Comparison of ENCODE assay signal across 8 cellular contexts in the genomic region with DNA sequence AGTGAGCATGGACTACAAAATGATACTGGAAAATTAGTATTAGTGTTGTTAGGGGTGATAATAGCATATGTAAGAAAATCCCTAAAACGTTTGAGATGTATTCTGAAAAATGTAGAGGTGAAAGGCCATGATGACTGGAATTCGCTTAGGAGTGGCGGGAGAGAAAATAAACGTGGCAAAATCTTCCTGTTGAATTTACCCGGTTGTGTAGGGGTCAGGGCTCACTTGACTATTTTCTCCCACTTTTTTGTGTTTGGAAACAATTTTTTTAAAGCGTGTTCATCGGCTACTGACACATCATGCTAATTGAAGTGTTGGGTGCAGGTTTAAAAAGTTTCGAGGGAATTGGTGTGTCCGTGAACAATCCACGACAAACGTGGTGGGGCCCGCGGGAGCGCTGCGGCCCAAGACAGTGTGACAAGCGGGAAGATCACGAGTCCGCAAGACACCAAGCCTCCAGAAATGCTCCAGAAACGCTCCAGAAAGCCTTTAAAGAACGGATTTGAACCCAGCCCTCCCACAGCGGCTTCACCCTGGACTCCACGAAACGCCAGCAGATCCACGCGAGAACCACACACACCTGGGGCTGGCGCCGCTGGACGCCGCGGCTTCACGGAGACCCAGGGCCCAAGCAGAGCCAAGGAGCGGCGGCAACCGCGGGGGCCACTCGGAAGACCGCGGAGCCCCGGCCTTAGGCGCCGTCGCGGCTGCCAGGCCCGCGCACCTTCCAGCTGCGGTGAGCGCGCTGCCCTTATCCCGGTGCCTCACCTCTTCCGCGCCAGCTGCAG. TPM values are rescaled to one million over a fixed set of nuclear protein-coding genes. Genes with fewer than 3 reads are reported as not detected.
A peak's percentile ranks its signal among the peaks of the same experiment; 100 is the strongest.
DNase-seq lines count a peak whose midpoint lies in the region; ATAC-seq and TF ChIP-seq lines count a peak whose summit lies in the region.

No MANE protein-coding gene starts in this region.

- H3K27ac ChIP-seq in prostate gland: peak overlapping the region; percentile 86 to 91

- no peak for TF ChIP-seq CTCF in prostate gland (IDR thresholded peaks at IDR 0.05)

- H3K4me3 ChIP-seq in prostate gland: peak overlapping the region; percentile 61 to 76

- TF ChIP-seq POLR2A in prostate gland (IDR thresholded peaks at IDR 0.05): no peak

- ATAC-seq in HG03460 (IDR thresholded peaks at IDR 0.05; ENCODE audit: unreplicated experiment): peak; percentile 30
- ATAC-seq in activated T-cell treated with anti-CD3 and anti-CD28 coated beads, Interleukin-2, amount 50 U/mL, for 4 hours: peak; percentile 58 to 62

- H3K36me3 ChIP-seq in prostate gland: no peaks in the 10 kb centered on the region

- no peaks in the 10 kb centered on the region for H3K9me3 ChIP-seq in prostate gland

- no peaks in the 10 kb centered on the region for H3K4me1 ChIP-seq in prostate gland (replicated peaks)

- intact Hi-C loops in activated CD4-positive, alpha-beta T cell treated with anti-CD3 and anti-CD28 coated beads, Interleukin-2, amount 10 ng/mL, durations not matched to agents 24 days and 14 days (cut with micrococcal nuclease): loop anchor here (1.0 to 10.0 kb wide), 7 partner anchors 130 to 1620 kb away; partner anchors contain the start of genes BRWD1, ETS2, HMGN1 and LCA5L
- intact Hi-C loops in head of caudate nucleus (cut with DNase I) (loop anchor here (2.0 to 5.0 kb wide), 2 partner anchors 130 to 204 kb away; partner anchors contain the start of gene BRWD1), prostate gland (cut with DNase I) (loop anchor here (2.0 kb wide), 1 partner anchor 206 kb away; no protein-coding TSS in a partner anchor)

- peaks cover 49% of the 10 kb centered on the region for H3K4me1 Mint-ChIP-seq in activated CD4-positive, alpha-beta T cell treated with anti-CD3 and anti-CD28 coated beads, Interleukin-2, amount 10 ng/mL, durations not matched to agents 24 days and 14 days
- peaks cover 48% of the 10 kb centered on the region for H3K4me1 Mint-ChIP-seq in activated T-cell treated with anti-CD3 and anti-CD28 coated beads, Interleukin-2, amount 50 U/mL, for 4 hours (ENCODE audit: low read depth)

- H3K4me3 Mint-ChIP-seq in activated CD4-positive, alpha-beta T cell treated with anti-CD3 and anti-CD28 coated beads, Interleukin-2, amount 10 ng/mL, durations not matched to agents 24 days and 14 days: peak overlapping the region; percentile 99
- peak overlapping the region; percentile 99 for H3K4me3 Mint-ChIP-seq in activated T-cell treated with anti-CD3 and anti-CD28 coated beads, Interleukin-2, amount 50 U/mL, for 4 hours

- H3K27me3 ChIP-seq in prostate gland (replicated peaks; ENCODE audit: insufficient read depth): no peaks in the 10 kb centered on the region

- H3K27me3 Mint-ChIP-seq in activated CD4-positive, alpha-beta T cell treated with anti-CD3 and anti-CD28 coated beads, Interleukin-2, amount 10 ng/mL, durations not matched to agents 24 days and 14 days: no peaks in the 10 kb centered on the region
- H3K27me3 Mint-ChIP-seq in activated T-cell treated with anti-CD3 and anti-CD28 coated beads, Interleukin-2, amount 50 U/mL, for 4 hours (ENCODE audit: low read depth): no peaks in the 10 kb centered on the region

- H3K9me3 Mint-ChIP-seq in activated CD4-positive, alpha-beta T cell treated with anti-CD3 and anti-CD28 coated beads, Interleukin-2, amount 10 ng/mL, durations not matched to agents 24 days and 14 days: no peaks in the 10 kb centered on the region
- H3K9me3 Mint-ChIP-seq in activated T-cell treated with anti-CD3 and anti-CD28 coated beads, Interleukin-2, amount 50 U/mL, for 4 hours: no peaks in the 10 kb centered on the region

- peak overlapping the region; percentile 98 for H3K27ac Mint-ChIP-seq in activated CD4-positive, alpha-beta T cell treated with anti-CD3 and anti-CD28 coated beads, Interleukin-2, amount 10 ng/mL, durations not matched to agents 24 days and 14 days

- WGBS in prostate gland: 3% methylated on average over 43 of the region's 51 CpGs

- no peak for DNase-seq in activated CD4-positive, alpha-beta T cell treated with anti-CD3 and anti-CD28 coated beads, Interleukin-2, amount 10 ng/mL, durations not matched to agents 24 days and 14 days
- DNase-seq in activated CD4-positive, alpha-beta T cell treated with anti-CD3 and anti-CD28 coated beads for 1 hour: no peak
- DNase-seq in activated T-cell treated with anti-CD3 and anti-CD28 coated beads, Interleukin-2, amount 50 U/mL, for 4 hours: peak; percentile 6
- peak in 28 of 42 donors; percentile 2 to 60 (median 22) for DNase-seq in head of caudate nucleus
- peak; percentile 17 for DNase-seq in prostate gland (ENCODE audit: low spot score)
- DNase-seq in SKM-1 treated with dmso at 0.1 percent for 144 hours (lab: John Stamatoyannopoulos, UW; ENCODE audit: unreplicated experiment): no peak
- no peak for DNase-seq in NCI-H1436 treated with DMSO at 0.1 percent for 48 hours (lab: John Stamatoyannopoulos, UW)

- peaks cover 27% of the 10 kb centered on the region for H3K36me3 Mint-ChIP-seq in activated CD4-positive, alpha-beta T cell treated with anti-CD3 and anti-CD28 coated beads, Interleukin-2, amount 10 ng/mL, durations not matched to agents 24 days and 14 days (ENCODE audit: low read depth)
- H3K36me3 Mint-ChIP-seq in activated T-cell treated with anti-CD3 and anti-CD28 coated beads, Interleukin-2, amount 50 U/mL, for 4 hours (ENCODE audit: insufficient read depth): peaks cover 13% of the 10 kb centered on the region

RNA-seq across cellular contexts. Expression of gene PSMG1, which starts 0.6 kb away (rescaled TPM):
- total RNA-seq in activated CD4-positive, alpha-beta T cell treated with anti-CD3 and anti-CD28 coated beads, Interleukin-2, amount 10 ng/mL, durations not matched to agents 24 days and 14 days: 99.7 and 105 TPM in 2 replicates
- 10 to 100 TPM; 66.4 to 95.3 (median 88.8) TPM for total RNA-seq in activated T-cell treated with anti-CD3 and anti-CD28 coated beads, Interleukin-2, amount 50 U/mL, for 4 hours
- total RNA-seq in prostate gland: 10 to 100 TPM; 16.7 to 37.1 TPM

Comparison
In these comparisons a context has a peak if more than half of its experiments do, and no peak if none do; other contexts are left out.
1. DNase-seq: peak in activated T-cell treated with anti-CD3 and anti-CD28 coated beads, Interleukin-2, amount 50 U/mL, for 4 hours (single experiment), head of caudate nucleus (28 of 42) and prostate gland (single experiment); none in activated CD4-positive, alpha-beta T cell treated with anti-CD3 and anti-CD28 coated beads, Interleukin-2, amount 10 ng/mL, durations not matched to agents 24 days and 14 days (single experiment), activated CD4-positive, alpha-beta T cell treated with anti-CD3 and anti-CD28 coated beads for 1 hour (single experiment), SKM-1 treated with dmso at 0.1 percent for 144 hours (single experiment) and NCI-H1436 treated with DMSO at 0.1 percent for 48 hours (single experiment).